ENCODE assay signal across 8 cellular contexts in genomic region chr4:4542824-4543485, GRCh38. TPM values are rescaled to one million over a fixed set of nuclear protein-coding genes. Genes with fewer than 3 reads are reported as not detected.
DNase-seq lines count a peak whose midpoint lies in the region; ATAC-seq and TF ChIP-seq lines count a peak whose summit lies in the region.

No MANE protein-coding gene starts in this region.

- H3K27me3 ChIP-seq in RWPE2 (ENCODE audit: insufficient read depth, poor library complexity, severe bottlenecking): no peaks in the 10 kb centered on the region
- no peaks in the 10 kb centered on the region for H3K27me3 ChIP-seq in spleen (replicated peaks in 1 of 7)

- 26 to 33% (median 32%) methylated on average over 11 of the region's 11 CpGs for WGBS in spleen, 5 donors

- H3K36me3 ChIP-seq in RWPE2 (ENCODE audit: low read depth) (peaks cover 13% of the 10 kb centered on the region), spleen (peaks cover 0 to 30% (median 6%) of the 10 kb centered on the region in 6 donors)

- H3K9me3 ChIP-seq in RWPE2 (ENCODE audit: severe bottlenecking) (no peaks in the 10 kb centered on the region), spleen (no peaks in the 10 kb centered on the region)

- DNase-seq in NCI-H510A treated with DMSO at 0.1 percent for 48 hours (lab: John Stamatoyannopoulos, UW) (peak; percentile 43), NCI-H510A (lab: John Stamatoyannopoulos, UW) (no peak), RWPE2 (ENCODE audit: low spot score) (no peak), fibroblast of the aortic adventitia (ENCODE audit: low read depth) (no peak), spleen (no peak)

- intact Hi-C loops in spleen (cut with DNase I; ENCODE audit: low total_unique reads): no loop called here

- TF ChIP-seq POLR2A in spleen (IDR thresholded peaks at IDR 0.05): no peak

- ATAC-seq in RWPE2 (ENCODE audit: low read depth) (no peak), GM19395 (IDR thresholded peaks at IDR 0.05; ENCODE audit: unreplicated experiment) (no peak), GM21390 (IDR thresholded peaks at IDR 0.05; ENCODE audit: unreplicated experiment) (no peak), HG03342 (IDR thresholded peaks at IDR 0.05; ENCODE audit: unreplicated experiment) (no peak)

- H3K4me3 ChIP-seq in RWPE2 (ENCODE audit: severe bottlenecking): peak overlapping the region; percentile 76
- H3K4me3 ChIP-seq in fibroblast of the aortic adventitia (ENCODE audit: low read depth, low read length): peak overlapping the region; percentile 97
- H3K4me3 ChIP-seq in spleen: peak overlapping the region; percentile 84 to 94 (median 87)

- peaks cover 12% of the 10 kb centered on the region for H3K4me1 ChIP-seq in RWPE2 (ENCODE audit: insufficient read depth, poor library complexity, severe bottlenecking)
- peaks cover 25 to 62% (median 39%) of the 10 kb centered on the region in 6 donors for H3K4me1 ChIP-seq in spleen

- TF ChIP-seq CTCF in RWPE2 (IDR thresholded peaks at IDR 0.05; ENCODE audit: poor library complexity, severe bottlenecking): no peak
- no peak for TF ChIP-seq CTCF in fibroblast of the aortic adventitia (IDR thresholded peaks at IDR 0.05; ENCODE audit: insufficient read depth, low read length)
- TF ChIP-seq CTCF in spleen (IDR thresholded peaks at IDR 0.05 in 8 of 11, conservative IDR thresholded peaks at IDR 0.05 in 3 of 11): no peak

- H3K27ac ChIP-seq in RWPE2 (ENCODE audit: poor library complexity, severe bottlenecking): no peak overlapping the region
- H3K27ac ChIP-seq in spleen: peak overlapping the region in 2 of 8 donors; percentile 89 to 91

RNA-seq across cellular contexts. Expression of gene STX18, which starts 1.1 kb away (rescaled TPM):
- total RNA-seq in fibroblast of the aortic adventitia (ENCODE audit: low replicate concordance) (25.6 and 32.2 TPM in 2 replicates), spleen (10 to 100 TPM; 28.2 to 45.8 (median 32.6) TPM)
- 10 to 100 TPM; 19.0 to 27.7 (median 23.0) TPM for polyA plus RNA-seq in spleen
